ENCODE assay signal across 9 cellular contexts in the genomic region with DNA sequence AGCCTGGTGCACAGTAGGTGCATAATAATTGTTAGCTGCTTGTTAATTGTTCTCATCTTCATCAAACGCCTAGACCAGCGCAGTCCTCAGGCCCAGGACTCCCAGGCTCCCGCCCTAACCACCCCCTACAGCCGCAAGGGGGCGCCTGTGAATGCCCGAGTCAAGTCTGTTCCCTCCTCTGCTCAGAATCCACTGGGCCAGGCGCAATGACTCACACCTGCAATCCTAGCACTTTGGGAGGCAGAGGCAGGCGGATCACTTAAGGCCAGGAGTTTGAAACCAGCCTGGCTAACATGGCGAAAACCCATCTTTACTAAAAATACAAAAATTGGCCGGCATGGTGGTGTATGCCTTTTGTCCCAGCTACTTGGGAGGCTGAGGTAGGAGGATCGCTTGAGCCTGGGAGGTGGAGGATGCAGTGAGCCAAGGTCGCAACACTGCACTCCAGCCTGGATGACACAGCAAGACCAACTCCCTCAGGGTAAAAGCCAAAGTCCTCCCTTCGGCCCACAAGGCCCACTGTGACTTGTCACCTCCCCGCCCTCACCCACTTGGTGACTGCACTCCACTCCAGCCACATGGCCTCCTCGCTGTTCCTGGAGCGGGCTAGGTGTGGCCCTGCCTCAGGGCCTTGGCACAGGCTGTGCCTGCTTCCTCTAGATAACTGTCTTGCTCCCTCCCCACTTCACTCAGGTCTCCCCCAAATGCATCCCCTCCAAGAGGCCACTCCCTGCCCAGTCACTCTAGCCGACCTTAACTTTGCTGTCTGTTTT. TPM values are rescaled to one million over a fixed set of nuclear protein-coding genes. Genes with fewer than 3 reads are reported as not detected.
DNase-seq lines count a peak whose midpoint lies in the region; ATAC-seq, FAIRE-seq and TF ChIP-seq lines count a peak whose summit lies in the region.
"Had no signal": no experiment of that assay in that cellular context is flagged by ENCODE, and none has a peak within 500 bp of the region (broad histone marks: within the 10 kb centered on the region; RNA-seq: fewer than 3 reads in every experiment).

No MANE protein-coding gene starts in this region.

- H2AFZ ChIP-seq in endothelial cell of umbilical vein (ENCODE audit: low read depth, low read length), result no peak overlapping the region

- POLR2A ChIA-PET in endothelial cell of umbilical vein (lab: Charles Lee), result no interaction called here

- TF ChIP-seq POLR2A in endothelial cell of umbilical vein (IDR thresholded peaks at IDR 0.05; ENCODE audit: low read depth, low read length), result no peak

- H3K27ac Mint-ChIP-seq in natural killer cell, result no peak overlapping the region
- no peak overlapping the region for H3K27ac Mint-ChIP-seq in stimulated activated naive CD8-positive, alpha-beta T cell treated with anti-CD3 and anti-CD28 coated beads, Interleukin-15, amount 100 ng/mL, for 72 hours

- no peaks in the 10 kb centered on the region for H3K79me2 ChIP-seq in endothelial cell of umbilical vein (ENCODE audit: control insufficient read depth, insufficient read depth, low read length)

- no peaks in the 10 kb centered on the region for H3K27me3 ChIP-seq in endothelial cell of umbilical vein (ENCODE audit: control insufficient read depth in 2 of 2, insufficient read depth in 2 of 2, low read length in 2 of 2)

- H3K4me2 ChIP-seq in endothelial cell of umbilical vein (ENCODE audit: insufficient read depth, low read length), result no peak overlapping the region

- no peaks in the 10 kb centered on the region for H3K4me1 ChIP-seq in endothelial cell of umbilical vein (ENCODE audit: control insufficient read depth, extremely low read depth, insufficient read depth, low read length)

- H3K27me3 Mint-ChIP-seq in natural killer cell (ENCODE audit: low read depth in 2 of 2), result no peaks in the 10 kb centered on the region
- H3K27me3 Mint-ChIP-seq in stimulated activated naive CD8-positive, alpha-beta T cell treated with anti-CD3 and anti-CD28 coated beads, Interleukin-15, amount 100 ng/mL, for 72 hours, result no peaks in the 10 kb centered on the region

- DNase-seq in SIG-M5 treated with dmso at 0.1 percent for 504 hours (lab: John Stamatoyannopoulos, UW; ENCODE audit: unreplicated experiment) (peak; percentile 62), SIG-M5 (lab: John Stamatoyannopoulos, UW) (no peak), NOMO-1 (lab: John Stamatoyannopoulos, UW; ENCODE audit: unreplicated experiment in 2 of 2) (peak; percentile 32 to 52), endothelial cell of umbilical vein (ENCODE audit: low read depth, low spot score) (peak; percentile 48), natural killer cell (peak; percentile 44)
- peak; percentile 84 for DNase-seq in activated CD8-positive, alpha-beta memory T cell treated with anti-CD3 and anti-CD28 coated beads for 24 hours
- DNase-seq in stimulated activated naive CD8-positive, alpha-beta T cell treated with anti-CD3 and anti-CD28 coated beads, Interleukin-15, amount 100 ng/mL, for 72 hours, result peak; percentile 52 to 66

- no TSS peak for BruUV-seq in endothelial cell of umbilical vein (replicated peaks; lab: Mats Ljungman, UMichigan)

- peak; percentile 80 for FAIRE-seq in endothelial cell of umbilical vein (lab: Jason Lieb, UNC)

- no peaks in the 10 kb centered on the region for H3K36me3 Mint-ChIP-seq in natural killer cell

- H3K36me3 ChIP-seq in endothelial cell of umbilical vein (ENCODE audit: control insufficient read depth in 2 of 2, extremely low read depth in 1 of 2, insufficient read depth in 2 of 2, low read length in 2 of 2), result peaks cover 3 to 9% of the 10 kb centered on the region in 2 experiments

- TF ChIP-seq CTCF in endothelial cell of umbilical vein (IDR thresholded peaks at IDR 0.05; ENCODE audit: extremely low read depth in 1 of 2, insufficient read depth in 1 of 2, low read depth in 1 of 2, low read length in 2 of 2) (peak; percentile 79 to 82), natural killer cell (IDR thresholded peaks at IDR 0.05) (peak; percentile 36)

- CTCF ChIA-PET in endothelial cell of umbilical vein (lab: Charles Lee), result interaction anchor here (1.0 to 2.0 kb wide), 4 partner anchors 9 to 92 kb away, joined by 3 to 7 read pairs (median 4); a partner anchor contains a TSS

- no peaks in the 10 kb centered on the region for H3K4me1 Mint-ChIP-seq in natural killer cell
- H3K4me1 Mint-ChIP-seq in stimulated activated naive CD8-positive, alpha-beta T cell treated with anti-CD3 and anti-CD28 coated beads, Interleukin-15, amount 100 ng/mL, for 72 hours, result peaks cover 7% of the 10 kb centered on the region

- peak; percentile 49 to 70 (median 57) for ATAC-seq in natural killer cell
- peak; percentile 83 for ATAC-seq in stimulated activated naive CD8-positive, alpha-beta T cell treated with anti-CD3 and anti-CD28 coated beads, Interleukin-15, amount 100 ng/mL, for 72 hours
- no peak for ATAC-seq in HG03439 (IDR thresholded peaks at IDR 0.05; ENCODE audit: unreplicated experiment)

- H3K9me3 ChIP-seq in endothelial cell of umbilical vein (replicated peaks; ENCODE audit: control insufficient read depth, insufficient read depth, low read length), result no peaks in the 10 kb centered on the region

- dilution Hi-C loops in endothelial cell of umbilical vein (cut with MboI; ENCODE audit: extremely low pct_ligation_motif_present, low sequenced_read_pairs), result no loop called here

- no peaks in the 10 kb centered on the region for H4K20me1 ChIP-seq in endothelial cell of umbilical vein (replicated peaks; ENCODE audit: control insufficient read depth, extremely low read depth, insufficient read depth, low read length)

- H3K4me3 Mint-ChIP-seq in natural killer cell, result no peak overlapping the region
- H3K4me3 Mint-ChIP-seq in stimulated activated naive CD8-positive, alpha-beta T cell treated with anti-CD3 and anti-CD28 coated beads, Interleukin-15, amount 100 ng/mL, for 72 hours, result no peak overlapping the region

- intact Hi-C loops in endothelial cell of umbilical vein (cut with micrococcal nuclease) (loop anchor here (1.0 to 5.0 kb wide), 2 partner anchors 41 to 91 kb away; a partner anchor contains a TSS), natural killer cell (cut with micrococcal nuclease) (loop anchor here (2.0 kb wide), 1 partner anchor 90 kb away; no protein-coding TSS in a partner anchor)

- H3K9ac ChIP-seq in endothelial cell of umbilical vein (replicated peaks; ENCODE audit: extremely low read depth, insufficient read depth, low read length), result no peak overlapping the region

- H3K9me3 Mint-ChIP-seq in natural killer cell, result no peaks in the 10 kb centered on the region
- no peaks in the 10 kb centered on the region for H3K9me3 Mint-ChIP-seq in stimulated activated naive CD8-positive, alpha-beta T cell treated with anti-CD3 and anti-CD28 coated beads, Interleukin-15, amount 100 ng/mL, for 72 hours

- no peak overlapping the region for H3K27ac ChIP-seq in endothelial cell of umbilical vein (ENCODE audit: insufficient read depth, low read depth, low read length)

- H3K4me3 ChIP-seq in endothelial cell of umbilical vein (replicated peaks in 1 of 3; ENCODE audit: insufficient read depth in 1 of 3, low read depth in 1 of 3, low read length in 3 of 3), result no peak overlapping the region

- H3K9me1 ChIP-seq in endothelial cell of umbilical vein (replicated peaks; ENCODE audit: control insufficient read depth, extremely low read depth, insufficient read depth, low read length), result no peaks in the 10 kb centered on the region

TF ChIP-seq in endothelial cell of umbilical vein, 7 proteins besides CTCF, POLR2A, EP300 and RAD21 (continues in another document):
- TF ChIP-seq GATA2 (IDR thresholded peaks at IDR 0.05; ENCODE audit: insufficient read depth, insufficient read length, low read depth, low read length) (no peak), FOS (IDR thresholded peaks at IDR 0.05; ENCODE audit: borderline replicate concordance, insufficient read depth, low read length) (no peak)

RNA-seq across cellular contexts. Expression of a gene that starts 9.1 kb away (rescaled TPM):
- total RNA-seq in endothelial cell of umbilical vein (7.0 and 9.8 TPM in 2 replicates), natural killer cell (10 to 100 TPM in 2 of 3 donors, 1 to 10 TPM in 1; 9.9 to 15.4 (median 10.8) TPM)
- 7.1 and 8.7 TPM in 2 replicates for polyA plus RNA-seq in endothelial cell of umbilical vein
- polyA plus RNA-seq in endothelial cell of umbilical vein (2011; cell fraction: cytosol; rRNA removed), result 8.4 and 10.9 TPM in 2 replicates
- 18.7 and 21.3 TPM in 2 replicates for polyA plus RNA-seq in endothelial cell of umbilical vein (2011; cell fraction: nucleus; rRNA removed)
- 5.3 and 5.9 TPM in 2 replicates for polyA plus RNA-seq in endothelial cell of umbilical vein (2012)
- polyA minus RNA-seq in endothelial cell of umbilical vein, result 3.2 TPM in 2 replicates
- 4.7 TPM for polyA minus RNA-seq in endothelial cell of umbilical vein (2011; cell fraction: cytosol; rRNA and poly(A)+ RNA removed)
- polyA minus RNA-seq in endothelial cell of umbilical vein (2011; cell fraction: nucleus; rRNA and poly(A)+ RNA removed), result 5.5 and 7.1 TPM in 2 replicates

RNA-seq across cellular contexts. Expression of a gene that starts 15.7 kb away (rescaled TPM):
- total RNA-seq in endothelial cell of umbilical vein, result 0.07 TPM in 1 of 2 replicates, not detected in the other
- not detected in 2 replicates for polyA plus RNA-seq in endothelial cell of umbilical vein
- not detected in 2 replicates for polyA plus RNA-seq in endothelial cell of umbilical vein (2011; cell fraction: cytosol; rRNA removed)
- polyA plus RNA-seq in endothelial cell of umbilical vein (2011; cell fraction: nucleus; rRNA removed), result not detected in 2 replicates
- polyA plus RNA-seq in endothelial cell of umbilical vein (2012), result not detected in 2 replicates
- not detected in 2 replicates for polyA minus RNA-seq in endothelial cell of umbilical vein
- polyA minus RNA-seq in endothelial cell of umbilical vein (2011; cell fraction: cytosol; rRNA and poly(A)+ RNA removed), result not detected
- not detected in 2 replicates for polyA minus RNA-seq in endothelial cell of umbilical vein (2011; cell fraction: nucleus; rRNA and poly(A)+ RNA removed)
- total RNA-seq in natural killer cell, result not detected
- total RNA-seq: lower leg skin had no signal

RNA-seq across cellular contexts. Expression of a gene that starts 32.4 kb away (rescaled TPM):
- total RNA-seq in endothelial cell of umbilical vein (32.4 and 36.7 TPM in 2 replicates), natural killer cell (10 to 100 TPM; 23.6 to 24.5 (median 24.1) TPM)
- 47.2 and 54.0 TPM in 2 replicates for polyA plus RNA-seq in endothelial cell of umbilical vein
- polyA plus RNA-seq in endothelial cell of umbilical vein (2011; cell fraction: cytosol; rRNA removed), result 48.2 and 50.9 TPM in 2 replicates
- polyA plus RNA-seq in endothelial cell of umbilical vein (2011; cell fraction: nucleus; rRNA removed), result 40.3 and 48.2 TPM in 2 replicates
- 25.2 and 29.2 TPM in 2 replicates for polyA plus RNA-seq in endothelial cell of umbilical vein (2012)
- polyA minus RNA-seq in endothelial cell of umbilical vein, result 39.8 and 43.5 TPM in 2 replicates
- polyA minus RNA-seq in endothelial cell of umbilical vein (2011; cell fraction: cytosol; rRNA and poly(A)+ RNA removed), result 43.4 TPM
- 7.8 and 9.1 TPM in 2 replicates for polyA minus RNA-seq in endothelial cell of umbilical vein (2011; cell fraction: nucleus; rRNA and poly(A)+ RNA removed)

RNA-seq across cellular contexts. Expression of a gene that starts 42.1 kb away (rescaled TPM):
- total RNA-seq in endothelial cell of umbilical vein, result not detected in 2 replicates
- 0.76 and 1.0 TPM in 2 replicates for polyA plus RNA-seq in endothelial cell of umbilical vein
- 0.61 and 0.68 TPM in 2 replicates for polyA plus RNA-seq in endothelial cell of umbilical vein (2011; cell fraction: cytosol; rRNA removed)
- polyA plus RNA-seq in endothelial cell of umbilical vein (2011; cell fraction: nucleus; rRNA removed), result 0.32 and 0.39 TPM in 2 replicates
- 0.16 and 0.57 TPM in 2 replicates for polyA plus RNA-seq in endothelial cell of umbilical vein (2012)
- polyA minus RNA-seq in endothelial cell of umbilical vein, result 0.32 and 0.38 TPM in 2 replicates
- polyA minus RNA-seq in endothelial cell of umbilical vein (2011; cell fraction: cytosol; rRNA and poly(A)+ RNA removed), result not detected
- not detected in 2 replicates for polyA minus RNA-seq in endothelial cell of umbilical vein (2011; cell fraction: nucleus; rRNA and poly(A)+ RNA removed)
- total RNA-seq in natural killer cell, result not detected
